ENCODE assay signal across 7 cellular contexts in genomic region chr1:181482521-181483083, GRCh38. TPM values are rescaled to one million over a fixed set of nuclear protein-coding genes. Genes with fewer than 3 reads are reported as not detected.
DNase-seq lines count a peak whose midpoint lies in the region; ATAC-seq and TF ChIP-seq lines count a peak whose summit lies in the region.

No MANE protein-coding gene starts in this region.

- H3K4me1 ChIP-seq in Peyer's patch (peaks cover 0 to 18% (median 0%) of the 10 kb centered on the region in 4 donors), esophagus squamous epithelium (peaks cover 9 to 29% (median 12%) of the 10 kb centered on the region in 3 donors), neuron (ENCODE audit: insufficient read depth, low read length) (no peaks in the 10 kb centered on the region)

- H2AFZ ChIP-seq in neuron (ENCODE audit: low read depth, low read length), result no peak overlapping the region

- no peak for TF ChIP-seq CTCF in Peyer's patch (IDR thresholded peaks at IDR 0.05)
- no peak for TF ChIP-seq CTCF in esophagus squamous epithelium (IDR thresholded peaks at IDR 0.05)

- peak; percentile 41 for ATAC-seq in GM18873 (IDR thresholded peaks at IDR 0.05; ENCODE audit: low FRiP score, unreplicated experiment)
- peak; percentile 54 for ATAC-seq in HG02798 (IDR thresholded peaks at IDR 0.05; ENCODE audit: poor library complexity, unreplicated experiment)
- ATAC-seq in HG02840 (IDR thresholded peaks at IDR 0.05; ENCODE audit: low FRiP score, unreplicated experiment), result no peak

- peak in 1 of 3 donors; percentile 61 for DNase-seq in Peyer's patch
- DNase-seq in esophagus squamous epithelium (lab: John Stamatoyannopoulos, UW), result no peak
- DNase-seq in cerebellar nuclear complex (lab: John Stamatoyannopoulos, UW), result no peak

- intact Hi-C loops in esophagus squamous epithelium (cut with DNase I), result loop anchor here (10.0 kb wide), 1 partner anchor 572 kb away; no protein-coding TSS in a partner anchor

- H3K27me3 ChIP-seq in Peyer's patch, result peaks cover 0 to 31% of the 10 kb centered on the region in 2 donors
- H3K27me3 ChIP-seq in esophagus squamous epithelium, result peaks cover 8 to 91% (median 28%) of the 10 kb centered on the region in 4 donors
- peaks cover 78% of the 10 kb centered on the region for H3K27me3 ChIP-seq in neuron (ENCODE audit: insufficient read depth, low read length)

- H3K36me3 ChIP-seq in Peyer's patch (no peaks in the 10 kb centered on the region), esophagus squamous epithelium (no peaks in the 10 kb centered on the region), neuron (ENCODE audit: insufficient read depth, low read length) (no peaks in the 10 kb centered on the region)

- H3K9me3 ChIP-seq in Peyer's patch (no peaks in the 10 kb centered on the region), esophagus squamous epithelium (no peaks in the 10 kb centered on the region), neuron (ENCODE audit: low read length) (no peaks in the 10 kb centered on the region)

- no peak overlapping the region for H3K27ac ChIP-seq in Peyer's patch
- H3K27ac ChIP-seq in esophagus squamous epithelium, result no peak overlapping the region

- H3K4me3 ChIP-seq in Peyer's patch, result peak overlapping the region in 3 of 4 donors; percentile 6 to 46 (median 24)
- peak overlapping the region in 3 of 4 donors; percentile 11 to 57 (median 38) for H3K4me3 ChIP-seq in esophagus squamous epithelium
- H3K4me3 ChIP-seq in neuron (ENCODE audit: low read length), result peak overlapping the region; percentile 23

- WGBS in esophagus squamous epithelium, 2 donors, result 5 to 6% methylated on average over 21 to 47 of the region's 55 CpGs

- TF ChIP-seq POLR2A in Peyer's patch (IDR thresholded peaks at IDR 0.05) (no peak), esophagus squamous epithelium (IDR thresholded peaks at IDR 0.05) (no peak)

RNA-seq across cellular contexts. Expression of gene CACNA1E, which starts 0.7 kb away (rescaled TPM):
- total RNA-seq in Peyer's patch (under 1 TPM in 2 of 4 donors, not detected in 2; 0.47 to 0.83 TPM), esophagus squamous epithelium (under 1 TPM in 2 of 4 donors, not detected in 2; 0.09 to 0.19 TPM)
